ENCODE assay signal across 1 cellular context in the genomic region with DNA sequence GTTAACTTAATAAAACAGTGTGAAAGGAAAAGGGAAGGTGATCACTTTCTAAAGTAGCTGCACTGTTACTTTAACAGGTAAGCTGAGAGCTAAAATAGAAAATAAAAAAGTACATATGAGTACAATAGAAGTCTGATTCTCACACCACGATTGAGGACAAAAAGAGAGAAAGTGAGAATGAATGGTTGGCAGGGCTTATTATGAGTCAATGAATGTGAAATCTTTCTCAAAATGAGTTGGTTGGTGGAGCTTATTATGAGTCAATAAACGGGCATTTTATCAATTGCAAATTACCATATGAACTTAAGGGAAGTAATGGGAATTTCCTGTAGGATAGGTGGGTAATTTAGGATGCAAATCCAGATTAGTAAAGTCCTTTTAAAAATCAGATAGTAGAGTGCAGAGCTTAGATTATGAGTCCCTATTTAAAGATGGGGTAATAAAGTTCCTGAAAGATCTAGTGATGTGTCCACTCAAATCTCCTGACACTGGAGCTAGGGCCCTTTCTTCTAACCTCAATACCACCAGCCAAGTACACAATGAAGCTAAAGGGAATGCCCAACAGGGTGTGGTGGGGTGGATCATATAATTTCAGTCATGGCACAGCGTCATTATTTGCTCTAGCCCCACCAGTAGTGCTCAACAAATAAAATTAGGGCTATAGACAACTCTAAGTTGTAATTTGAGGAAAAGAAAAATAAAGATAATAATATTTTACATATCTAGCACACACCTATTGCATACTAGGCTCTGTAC.
TF ChIP-seq lines count a peak whose summit lies in the region.

No MANE protein-coding gene starts in this region.

TF ChIP-seq in GM23338, 12 proteins besides CTCF, POLR2A, EP300 and RAD21 (continued from another document):
- TF ChIP-seq, protein P1, sequence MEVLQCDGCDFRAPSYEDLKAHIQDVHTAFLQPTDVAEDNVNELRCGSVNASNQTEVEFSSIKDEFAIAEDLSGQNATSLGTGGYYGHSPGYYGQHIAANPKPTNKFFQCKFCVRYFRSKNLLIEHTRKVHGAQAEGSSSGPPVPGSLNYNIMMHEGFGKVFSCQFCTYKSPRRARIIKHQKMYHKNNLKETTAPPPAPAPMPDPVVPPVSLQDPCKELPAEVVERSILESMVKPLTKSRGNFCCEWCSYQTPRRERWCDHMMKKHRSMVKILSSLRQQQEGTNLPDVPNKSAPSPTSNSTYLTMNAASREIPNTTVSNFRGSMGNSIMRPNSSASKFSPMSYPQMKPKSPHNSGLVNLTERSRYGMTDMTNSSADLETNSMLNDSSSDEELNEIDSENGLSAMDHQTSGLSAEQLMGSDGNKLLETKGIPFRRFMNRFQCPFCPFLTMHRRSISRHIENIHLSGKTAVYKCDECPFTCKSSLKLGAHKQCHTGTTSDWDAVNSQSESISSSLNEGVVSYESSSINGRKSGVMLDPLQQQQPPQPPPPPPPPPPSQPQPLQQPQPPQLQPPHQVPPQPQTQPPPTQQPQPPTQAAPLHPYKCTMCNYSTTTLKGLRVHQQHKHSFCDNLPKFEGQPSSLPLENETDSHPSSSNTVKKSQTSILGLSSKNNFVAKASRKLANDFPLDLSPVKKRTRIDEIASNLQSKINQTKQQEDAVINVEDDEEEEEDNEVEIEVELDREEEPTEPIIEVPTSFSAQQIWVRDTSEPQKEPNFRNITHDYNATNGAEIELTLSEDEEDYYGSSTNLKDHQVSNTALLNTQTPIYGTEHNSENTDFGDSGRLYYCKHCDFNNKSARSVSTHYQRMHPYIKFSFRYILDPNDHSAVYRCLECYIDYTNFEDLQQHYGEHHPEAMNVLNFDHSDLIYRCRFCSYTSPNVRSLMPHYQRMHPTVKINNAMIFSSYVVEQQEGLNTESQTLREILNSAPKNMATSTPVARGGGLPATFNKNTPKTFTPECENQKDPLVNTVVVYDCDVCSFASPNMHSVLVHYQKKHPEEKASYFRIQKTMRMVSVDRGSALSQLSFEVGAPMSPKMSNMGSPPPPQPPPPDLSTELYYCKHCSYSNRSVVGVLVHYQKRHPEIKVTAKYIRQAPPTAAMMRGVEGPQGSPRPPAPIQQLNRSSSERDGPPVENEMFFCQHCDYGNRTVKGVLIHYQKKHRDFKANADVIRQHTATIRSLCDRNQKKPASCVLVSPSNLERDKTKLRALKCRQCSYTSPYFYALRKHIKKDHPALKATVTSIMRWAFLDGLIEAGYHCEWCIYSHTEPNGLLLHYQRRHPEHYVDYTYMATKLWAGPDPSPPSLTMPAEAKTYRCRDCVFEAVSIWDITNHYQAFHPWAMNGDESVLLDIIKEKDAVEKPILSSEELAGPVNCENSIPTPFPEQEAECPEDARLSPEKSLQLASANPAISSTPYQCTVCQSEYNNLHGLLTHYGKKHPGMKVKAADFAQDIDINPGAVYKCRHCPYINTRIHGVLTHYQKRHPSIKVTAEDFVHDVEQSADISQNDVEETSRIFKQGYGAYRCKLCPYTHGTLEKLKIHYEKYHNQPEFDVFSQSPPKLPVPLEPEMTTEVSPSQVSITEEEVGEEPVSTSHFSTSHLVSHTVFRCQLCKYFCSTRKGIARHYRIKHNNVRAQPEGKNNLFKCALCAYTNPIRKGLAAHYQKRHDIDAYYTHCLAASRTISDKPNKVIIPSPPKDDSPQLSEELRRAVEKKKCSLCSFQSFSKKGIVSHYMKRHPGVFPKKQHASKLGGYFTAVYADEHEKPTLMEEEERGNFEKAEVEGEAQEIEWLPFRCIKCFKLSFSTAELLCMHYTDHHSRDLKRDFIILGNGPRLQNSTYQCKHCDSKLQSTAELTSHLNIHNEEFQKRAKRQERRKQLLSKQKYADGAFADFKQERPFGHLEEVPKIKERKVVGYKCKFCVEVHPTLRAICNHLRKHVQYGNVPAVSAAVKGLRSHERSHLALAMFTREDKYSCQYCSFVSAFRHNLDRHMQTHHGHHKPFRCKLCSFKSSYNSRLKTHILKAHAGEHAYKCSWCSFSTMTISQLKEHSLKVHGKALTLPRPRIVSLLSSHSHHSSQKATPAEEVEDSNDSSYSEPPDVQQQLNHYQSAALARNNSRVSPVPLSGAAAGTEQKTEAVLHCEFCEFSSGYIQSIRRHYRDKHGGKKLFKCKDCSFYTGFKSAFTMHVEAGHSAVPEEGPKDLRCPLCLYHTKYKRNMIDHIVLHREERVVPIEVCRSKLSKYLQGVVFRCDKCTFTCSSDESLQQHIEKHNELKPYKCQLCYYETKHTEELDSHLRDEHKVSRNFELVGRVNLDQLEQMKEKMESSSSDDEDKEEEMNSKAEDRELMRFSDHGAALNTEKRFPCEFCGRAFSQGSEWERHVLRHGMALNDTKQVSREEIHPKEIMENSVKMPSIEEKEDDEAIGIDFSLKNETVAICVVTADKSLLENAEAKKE (CRISPR knock-in tag; IDR thresholded peaks at IDR 0.05), result no peak
- TF ChIP-seq, protein P2, sequence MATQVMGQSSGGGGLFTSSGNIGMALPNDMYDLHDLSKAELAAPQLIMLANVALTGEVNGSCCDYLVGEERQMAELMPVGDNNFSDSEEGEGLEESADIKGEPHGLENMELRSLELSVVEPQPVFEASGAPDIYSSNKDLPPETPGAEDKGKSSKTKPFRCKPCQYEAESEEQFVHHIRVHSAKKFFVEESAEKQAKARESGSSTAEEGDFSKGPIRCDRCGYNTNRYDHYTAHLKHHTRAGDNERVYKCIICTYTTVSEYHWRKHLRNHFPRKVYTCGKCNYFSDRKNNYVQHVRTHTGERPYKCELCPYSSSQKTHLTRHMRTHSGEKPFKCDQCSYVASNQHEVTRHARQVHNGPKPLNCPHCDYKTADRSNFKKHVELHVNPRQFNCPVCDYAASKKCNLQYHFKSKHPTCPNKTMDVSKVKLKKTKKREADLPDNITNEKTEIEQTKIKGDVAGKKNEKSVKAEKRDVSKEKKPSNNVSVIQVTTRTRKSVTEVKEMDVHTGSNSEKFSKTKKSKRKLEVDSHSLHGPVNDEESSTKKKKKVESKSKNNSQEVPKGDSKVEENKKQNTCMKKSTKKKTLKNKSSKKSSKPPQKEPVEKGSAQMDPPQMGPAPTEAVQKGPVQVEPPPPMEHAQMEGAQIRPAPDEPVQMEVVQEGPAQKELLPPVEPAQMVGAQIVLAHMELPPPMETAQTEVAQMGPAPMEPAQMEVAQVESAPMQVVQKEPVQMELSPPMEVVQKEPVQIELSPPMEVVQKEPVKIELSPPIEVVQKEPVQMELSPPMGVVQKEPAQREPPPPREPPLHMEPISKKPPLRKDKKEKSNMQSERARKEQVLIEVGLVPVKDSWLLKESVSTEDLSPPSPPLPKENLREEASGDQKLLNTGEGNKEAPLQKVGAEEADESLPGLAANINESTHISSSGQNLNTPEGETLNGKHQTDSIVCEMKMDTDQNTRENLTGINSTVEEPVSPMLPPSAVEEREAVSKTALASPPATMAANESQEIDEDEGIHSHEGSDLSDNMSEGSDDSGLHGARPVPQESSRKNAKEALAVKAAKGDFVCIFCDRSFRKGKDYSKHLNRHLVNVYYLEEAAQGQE (IDR thresholded peaks at IDR 0.05; ENCODE audit: unreplicated experiment), result no peak
- TF ChIP-seq, protein P3, sequence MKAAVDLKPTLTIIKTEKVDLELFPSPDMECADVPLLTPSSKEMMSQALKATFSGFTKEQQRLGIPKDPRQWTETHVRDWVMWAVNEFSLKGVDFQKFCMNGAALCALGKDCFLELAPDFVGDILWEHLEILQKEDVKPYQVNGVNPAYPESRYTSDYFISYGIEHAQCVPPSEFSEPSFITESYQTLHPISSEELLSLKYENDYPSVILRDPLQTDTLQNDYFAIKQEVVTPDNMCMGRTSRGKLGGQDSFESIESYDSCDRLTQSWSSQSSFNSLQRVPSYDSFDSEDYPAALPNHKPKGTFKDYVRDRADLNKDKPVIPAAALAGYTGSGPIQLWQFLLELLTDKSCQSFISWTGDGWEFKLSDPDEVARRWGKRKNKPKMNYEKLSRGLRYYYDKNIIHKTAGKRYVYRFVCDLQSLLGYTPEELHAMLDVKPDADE (IDR thresholded peaks at IDR 0.05), result no peak
- TF ChIP-seq STAT1 (IDR thresholded peaks at IDR 0.05; ENCODE audit: unreplicated experiment), result no peak
- TF ChIP-seq JUNB (IDR thresholded peaks at IDR 0.05; ENCODE audit: unreplicated experiment), result no peak
- TF ChIP-seq CREB1 (CRISPR knock-in tag; IDR thresholded peaks at IDR 0.05; ENCODE audit: low read depth), result no peak
- TF ChIP-seq POLR2AphosphoS5 (IDR thresholded peaks at IDR 0.05; ENCODE audit: low read depth), result no peak
- TF ChIP-seq NANOG (IDR thresholded peaks at IDR 0.05; ENCODE audit: borderline replicate concordance), result no peak
- TF ChIP-seq EZH2 (IDR thresholded peaks at IDR 0.05; ENCODE audit: low read depth, unreplicated experiment), result no peak
- TF ChIP-seq ZNF331 (CRISPR knock-in tag; IDR thresholded peaks at IDR 0.05; ENCODE audit: low read depth), result no peak
TF ChIP-seq in GM23338: peak in this region for 0.
